Comparison of ENCODE assay signal across 9 cellular contexts in the genomic region with DNA sequence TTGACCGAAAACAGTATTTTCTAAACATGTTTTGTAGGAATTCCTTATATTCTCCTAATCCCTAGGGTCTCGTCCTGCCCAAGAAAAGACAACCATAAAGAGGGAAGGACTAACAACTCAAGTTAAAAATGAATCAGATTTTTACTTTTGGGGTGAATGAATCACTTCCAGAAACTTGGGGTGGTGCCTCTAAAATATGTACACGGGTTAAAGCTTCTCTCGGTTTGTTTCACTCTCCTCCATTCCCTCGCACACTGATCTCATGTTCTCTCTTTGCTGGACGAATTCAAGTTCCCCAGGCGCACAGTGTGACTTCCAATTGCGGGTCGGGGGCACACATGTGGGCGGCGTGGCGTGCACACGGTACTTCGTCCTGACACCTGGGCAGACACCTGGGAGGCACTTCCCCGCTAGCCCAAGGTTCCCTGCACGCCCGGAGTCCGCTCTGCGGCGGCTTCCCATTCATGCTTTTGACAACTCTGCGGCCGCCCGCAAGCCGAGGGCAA. TPM values are rescaled to one million over a fixed set of nuclear protein-coding genes. Genes with fewer than 3 reads are reported as not detected.
DNase-seq lines count a peak whose midpoint lies in the region; ATAC-seq, FAIRE-seq and TF ChIP-seq lines count a peak whose summit lies in the region.
"Had no signal": no experiment of that assay in that cellular context is flagged by ENCODE, and none has a peak within 500 bp of the region (broad histone marks: within the 10 kb centered on the region; RNA-seq: fewer than 3 reads in every experiment).

No MANE protein-coding gene starts in this region.

- H3K27ac ChIP-seq in astrocyte (ENCODE audit: low read depth, low read length) (peak overlapping the region; percentile 88), lung (ENCODE audit: low read depth in 1 of 2, low read length in 1 of 2) (peak overlapping the region; percentile 99), urinary bladder (ENCODE audit: low read depth) (peak overlapping the region; percentile 4)

- peaks cover 2% of the 10 kb centered on the region for H3K36me3 Mint-ChIP-seq in astrocyte (ENCODE audit: low read depth, unreplicated experiment)

- H2AFZ ChIP-seq in astrocyte (ENCODE audit: low read depth, low read length): peak overlapping the region; percentile 78

- TF ChIP-seq CTCF in astrocyte (IDR thresholded peaks at IDR 0.05; ENCODE audit: insufficient read depth, low read depth, low read length) (no peak), lung (IDR thresholded peaks at IDR 0.05; ENCODE audit: control extremely low read depth, extremely low read depth) (no peak)

- peaks cover 15% of the 10 kb centered on the region for H3K4me1 Mint-ChIP-seq in astrocyte (ENCODE audit: low read depth, unreplicated experiment)

- H3K27ac Mint-ChIP-seq in astrocyte (ENCODE audit: unreplicated experiment): peak overlapping the region; percentile 85

- DNase-seq in NCI-H2171 treated with DMSO at 0.1 percent for 48 hours (lab: John Stamatoyannopoulos, UW): peak; percentile 54
- DNase-seq in NCI-H2171 (lab: John Stamatoyannopoulos, UW): no peak
- no peak for DNase-seq in astrocyte (ENCODE audit: low read depth)
- no peak for DNase-seq in lung (ENCODE audit: low spot score)
- DNase-seq in NCI-H446 (lab: John Stamatoyannopoulos, UW): no peak
- DNase-seq in kidney glomerular epithelial cell (lab: John Stamatoyannopoulos, UW): no peak

- H3K9me3 ChIP-seq in astrocyte (ENCODE audit: insufficient read depth, low read depth, low read length) (no peaks in the 10 kb centered on the region), lung (ENCODE audit: control insufficient read depth in 2 of 2, insufficient read depth in 1 of 2, low read length in 1 of 2) (no peaks in the 10 kb centered on the region)

- peaks cover 32% of the 10 kb centered on the region for H4K20me1 ChIP-seq in astrocyte (ENCODE audit: insufficient read depth, low read length)

- H3K4me1 ChIP-seq in astrocyte (ENCODE audit: insufficient read depth, low read length): peaks cover 22% of the 10 kb centered on the region
- H3K4me1 ChIP-seq in lung (ENCODE audit: control insufficient read depth in 2 of 2, insufficient read depth in 2 of 2, low read length in 2 of 2): peaks cover 3 to 15% of the 10 kb centered on the region in 2 donors
- H3K4me1 ChIP-seq in urinary bladder (ENCODE audit: insufficient read depth): no peaks in the 10 kb centered on the region

- H3K4me2 ChIP-seq in astrocyte (ENCODE audit: low read length): peak overlapping the region; percentile 90

- H3K9ac ChIP-seq in astrocyte (ENCODE audit: low read length): peak overlapping the region; percentile 88

- no peaks in the 10 kb centered on the region for H3K27me3 Mint-ChIP-seq in astrocyte (ENCODE audit: low read depth, unreplicated experiment)

- H3K36me3 ChIP-seq in astrocyte (ENCODE audit: insufficient read depth, low read length) (peaks cover 3% of the 10 kb centered on the region), lung (ENCODE audit: control insufficient read depth in 2 of 2, insufficient read depth in 2 of 2, low read length in 2 of 2) (peaks cover 2 to 3% of the 10 kb centered on the region in 2 donors), urinary bladder (ENCODE audit: insufficient read depth) (no peaks in the 10 kb centered on the region)

- no peak for FAIRE-seq in astrocyte (lab: Jason Lieb, UNC)
- FAIRE-seq: colon had no signal

- ATAC-seq in HG03520 (IDR thresholded peaks at IDR 0.05; ENCODE audit: unreplicated experiment) (peak; percentile 18), lung (ENCODE audit: insufficient read depth, low FRiP score) (peak; percentile 7)

- peaks cover 32% of the 10 kb centered on the region for H3K79me2 ChIP-seq in astrocyte (ENCODE audit: insufficient read depth, low read length)

- WGBS in lung, 2 donors: 4% methylated on average over 24 of the region's 24 CpGs
- whole genome bisulfite sequencing in urinary bladder: 3% methylated on average over 24 of the region's 24 CpGs

- H3K27me3 ChIP-seq in astrocyte (ENCODE audit: insufficient read depth, low read length) (no peaks in the 10 kb centered on the region), lung (ENCODE audit: control insufficient read depth, insufficient read depth) (no peaks in the 10 kb centered on the region)

- peak overlapping the region; percentile 92 for H3K4me3 Mint-ChIP-seq in astrocyte (ENCODE audit: unreplicated experiment)

- H3K4me3 ChIP-seq in astrocyte (ENCODE audit: insufficient read depth, low read depth, low read length): peak overlapping the region; percentile 73
- H3K4me3 ChIP-seq in lung: peak overlapping the region; percentile 80
- peak overlapping the region; percentile 87 for H3K4me3 ChIP-seq in urinary bladder (ENCODE audit: low read depth, low read length)

- H3K9me3 Mint-ChIP-seq in astrocyte (ENCODE audit: unreplicated experiment): no peaks in the 10 kb centered on the region

RNA-seq across cellular contexts. Expression of a gene that starts 0.7 kb away (rescaled TPM):
- total RNA-seq in astrocyte: not detected in 2 replicates
- not detected for total RNA-seq in lung
- polyA plus RNA-seq in lung: not detected
- total RNA-seq in urinary bladder: not detected
- polyA plus RNA-seq in urinary bladder: not detected

RNA-seq across cellular contexts. Expression of a gene that starts 47.8 kb away (rescaled TPM):
- 17.6 and 19.2 TPM in 2 replicates for total RNA-seq in astrocyte
- total RNA-seq in lung: 10 to 100 TPM; 30.1 to 46.6 TPM
- polyA plus RNA-seq in lung: 1 to 10 TPM; 4.8 to 5.9 TPM
- 27.0 TPM for total RNA-seq in urinary bladder
- 6.2 TPM for polyA plus RNA-seq in urinary bladder

RNA-seq across cellular contexts. Expression of a gene that starts 47.8 kb away (rescaled TPM):
- total RNA-seq in astrocyte: 56.9 and 61.6 TPM in 2 replicates
- 10 to 100 TPM; 39.9 to 45.1 TPM for total RNA-seq in lung
- polyA plus RNA-seq in lung: 100 to 1,000 TPM in 1 of 2 donors, 10 to 100 TPM in 1; 38.1 to 124 TPM
- total RNA-seq in urinary bladder: 51.2 TPM
- 63.5 TPM for polyA plus RNA-seq in urinary bladder

Comparison
In these comparisons a context has a peak if more than half of its experiments do, and no peak if none do; other contexts are left out.
1. H3K27ac ChIP-seq: peak in every context shown above with its lines; median percentile 99 in lung; 88 in astrocyte; 4 in urinary bladder.